8 cellular contexts compared by ENCODE assay signal in genomic region chr5:180470966-180471582, GRCh38. TPM values are rescaled to one million over a fixed set of nuclear protein-coding genes. Genes with fewer than 3 reads are reported as not detected.
DNase-seq lines count a peak whose midpoint lies in the region; ATAC-seq, FAIRE-seq and TF ChIP-seq lines count a peak whose summit lies in the region.

No MANE protein-coding gene starts in this region.

- H3K36me3 ChIP-seq in pancreas (no peaks in the 10 kb centered on the region), tibial nerve (no peaks in the 10 kb centered on the region)

- no peak for FAIRE-seq in pancreas (lab: Jason Lieb, UNC)

- intact Hi-C loops in pancreas (cut with DNase I), result no loop called here

- H3K9me3 ChIP-seq in pancreas (no peaks in the 10 kb centered on the region), tibial nerve (no peaks in the 10 kb centered on the region)

- 27 to 30% methylated on average over 16 of the region's 16 CpGs for WGBS in pancreas, 2 donors
- 27 to 29% methylated on average over 16 of the region's 16 CpGs for WGBS in tibial nerve, 2 donors

- peak; percentile 75 for DNase-seq in GM10266 (ENCODE audit: extremely low spot score)
- DNase-seq in RPMI7951 (ENCODE audit: low read depth), result peak; percentile 44
- peak; percentile 50 for DNase-seq in activated naive CD4-positive, alpha-beta T cell treated with Interleukin-2 at 50 U/mL for 16 hours
- DNase-seq in glomerular visceral epithelial cell (ENCODE audit: extremely low spot score), result peak; percentile 62
- peak in 3 of 6 donors; percentile 43 to 74 (median 55) for DNase-seq in pancreas
- DNase-seq in tibial nerve (ENCODE audit: low spot score in 2 of 2), result peak in 1 of 2 donors; percentile 57

- H3K4me3 ChIP-seq in pancreas, result no peak overlapping the region
- no peak overlapping the region for H3K4me3 ChIP-seq in tibial nerve

- TF ChIP-seq EP300 in tibial nerve (IDR thresholded peaks at IDR 0.05), result no peak

- ATAC-seq in HG03045 (IDR thresholded peaks at IDR 0.05; ENCODE audit: unreplicated experiment), result peak; percentile 59
- ATAC-seq in pancreas, result peak; percentile 66 to 85 (median 83)
- no peak for ATAC-seq in HG03039 (IDR thresholded peaks at IDR 0.05; ENCODE audit: unreplicated experiment)

- TF ChIP-seq CTCF in GM10266 (IDR thresholded peaks at IDR 0.05; ENCODE audit: control insufficient read depth, insufficient read depth, low read depth, missing control alignments) (peak; percentile 83), pancreas (IDR thresholded peaks at IDR 0.05) (peak; percentile 75 to 92 (median 90)), tibial nerve (IDR thresholded peaks at IDR 0.05) (peak; percentile 87 to 93 (median 89))

- H3K27ac ChIP-seq in pancreas, result no peak overlapping the region
- H3K27ac ChIP-seq in tibial nerve, result no peak overlapping the region

- H3K4me1 ChIP-seq in pancreas (no peaks in the 10 kb centered on the region), tibial nerve (peaks cover 0 to 13% (median 0%) of the 10 kb centered on the region in 4 donors)

- TF ChIP-seq POLR2A in tibial nerve (IDR thresholded peaks at IDR 0.05), result no peak

- H3K27me3 ChIP-seq in pancreas, result no peaks in the 10 kb centered on the region
- H3K27me3 ChIP-seq in tibial nerve, result no peaks in the 10 kb centered on the region

RNA-seq across cellular contexts. Expression of gene CNOT6, which starts 23.1 kb away (rescaled TPM):
- total RNA-seq in RPMI7951 (2014; rRNA removed; shearing (Covaris generic)), result 7.3 and 7.6 TPM in 2 replicates
- total RNA-seq in pancreas (10 to 100 TPM in 1 of 6 donors, 1 to 10 TPM in 5; 3.8 to 14.1 (median 6.4) TPM), tibial nerve (10 to 100 TPM; 14.0 to 18.0 (median 15.5) TPM)
- polyA plus RNA-seq in pancreas, result 1 to 10 TPM; 4.3 to 6.1 TPM
